ENCODE assay signal across 27 cellular contexts in the genomic region with DNA sequence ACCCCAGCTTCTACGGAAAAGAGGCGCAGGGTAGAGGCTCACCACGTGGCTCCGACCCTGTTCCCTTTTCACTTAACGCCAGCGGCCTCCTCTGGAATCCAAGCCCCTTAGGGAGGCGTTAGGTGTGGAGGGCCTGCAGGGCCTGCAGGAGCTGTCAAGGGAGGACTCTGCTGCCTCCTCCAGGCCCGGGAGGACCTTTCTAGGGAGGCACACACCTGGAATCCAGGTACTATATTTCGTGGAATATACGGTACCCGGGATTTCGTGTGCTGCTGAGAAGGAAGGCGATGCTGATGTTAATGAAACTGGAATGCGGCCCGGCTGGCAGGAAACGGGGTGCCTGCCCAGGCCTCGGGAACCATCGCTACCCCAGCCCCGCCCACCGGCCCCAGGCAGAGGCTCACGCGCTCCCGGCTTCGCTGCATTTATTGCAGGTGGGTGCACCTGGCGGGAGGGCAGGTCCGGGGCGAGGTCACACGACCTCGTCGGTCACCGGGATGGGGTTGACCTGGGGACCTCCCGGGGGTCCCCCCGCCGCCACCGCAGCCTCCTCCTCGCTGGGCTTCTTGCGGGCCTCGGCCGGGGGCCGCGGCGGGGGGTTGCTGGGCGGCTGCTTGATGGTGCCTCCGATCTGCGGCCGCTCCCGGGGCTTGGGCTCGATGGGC. TPM values are rescaled to one million over a fixed set of nuclear protein-coding genes. Genes with fewer than 3 reads are reported as not detected.
"Had no signal": no experiment of that assay in that cellular context is flagged by ENCODE, and none has a peak within 500 bp of the region (broad histone marks: within the 10 kb centered on the region; RNA-seq: fewer than 3 reads in every experiment).

No MANE protein-coding gene starts in this region.

- ATAC-seq: activated naive CD8-positive, alpha-beta T cell treated with anti-CD3 and anti-CD28 coated beads, Interleukin-2, amount 50 U/mL, for 24 hours; activated T-cell treated with anti-CD3 and anti-CD28 coated beads, Interleukin-2, amount 50 U/mL, for 4 hours; upper lobe of right lung had no signal

- H3K4me3 ChIP-seq: lung, prostate gland, skin epidermis, upper lobe of right lung had no signal

- H3K4me3 Mint-ChIP-seq: activated naive CD4-positive, alpha-beta T cell treated with anti-CD3 and anti-CD28 coated beads, Interleukin-2, amount 10 ng/mL, durations not matched to agents 7 days and 5 days; activated naive CD8-positive, alpha-beta T cell treated with anti-CD3 and anti-CD28 coated beads, Interleukin-2, amount 50 U/mL, for 24 hours; activated T-cell treated with anti-CD3 and anti-CD28 coated beads, Interleukin-2, amount 50 U/mL, for 4 hours; neural crest cell had no signal

- H3K9me3 Mint-ChIP-seq: activated naive CD4-positive, alpha-beta T cell treated with anti-CD3 and anti-CD28 coated beads, Interleukin-2, amount 10 ng/mL, durations not matched to agents 7 days and 5 days; activated naive CD8-positive, alpha-beta T cell treated with anti-CD3 and anti-CD28 coated beads, Interleukin-2, amount 50 U/mL, for 24 hours; activated T-cell treated with anti-CD3 and anti-CD28 coated beads, Interleukin-2, amount 50 U/mL, for 4 hours; neural crest cell had no signal

- H3K9me3 ChIP-seq: prostate gland, upper lobe of right lung had no signal

- H3K4me1 ChIP-seq: prostate gland, upper lobe of right lung had no signal

- H3K27ac ChIP-seq: brain microvascular endothelial cell, prostate gland, skin epidermis, upper lobe of right lung had no signal

- DNase-seq: activated CD4-positive, alpha-beta T cell treated with anti-CD3 and anti-CD28 coated beads, Interleukin-2, amount 50 U/mL, for 1 hour; activated CD4-positive, CD25-positive, alpha-beta regulatory T cell treated with anti-CD3 and anti-CD28 coated beads, Interleukin-2, amount 50 U/mL, for 72 hours; activated CD8-positive, alpha-beta memory T cell treated with anti-CD3 and anti-CD28 coated beads, Interleukin-2, amount 50 U/mL, for 4 hours; activated effector memory CD4-positive, alpha-beta T cell treated with Interleukin-2 at 50 U/mL for 16 hours; activated naive CD4-positive, alpha-beta T cell treated with anti-CD3 and anti-CD28 coated beads, Interleukin-2, amount 10 ng/mL, durations not matched to agents 7 days and 5 days; activated naive CD8-positive, alpha-beta T cell treated with anti-CD3 and anti-CD28 coated beads, Interleukin-2, amount 50 U/mL, for 24 hours; activated T-cell treated with anti-CD3 and anti-CD28 coated beads, Interleukin-2, amount 50 U/mL, for 4 hours; aorta; brain microvascular endothelial cell; central memory CD4-positive, alpha-beta T cell; foreskin melanocyte; glutamatergic neuron; hippocampal formation; islet precursor cell; midbrain; stimulated activated CD4-positive, alpha-beta T cell treated with anti-CD3 and anti-CD28 coated beads, Interleukin-4, amount 100 ng/mL, for 24 hours; stimulated activated naive CD4-positive, alpha-beta T cell; upper lobe of right lung had no signal

- FAIRE-seq: colon had no signal

- H3K27ac Mint-ChIP-seq: activated naive CD8-positive, alpha-beta T cell treated with anti-CD3 and anti-CD28 coated beads, Interleukin-2, amount 50 U/mL, for 24 hours had no signal

- H3K36me3 ChIP-seq: prostate gland, upper lobe of right lung had no signal

RNA-seq across cellular contexts. Expression of a gene that starts 4.6 kb away (rescaled TPM):
- total RNA-seq: activated T-cell treated with anti-CD3 and anti-CD28 coated beads, Interleukin-2, amount 50 U/mL, for 4 hours; aorta; fibroblast of lung; lung; myocyte; osteocyte; right cardiac atrium; upper lobe of right lung had no signal
- polyA plus RNA-seq: aorta, fibroblast of lung, right cardiac atrium had no signal

RNA-seq across cellular contexts. Expression of a gene that starts 43.3 kb away (rescaled TPM):
- total RNA-seq: neural crest cell, osteocyte had no signal
- polyA plus RNA-seq: fibroblast of lung had no signal
